In genomic region chr6:27327023-27327742, GRCh38 we compare ENCODE assay signal across 23 cellular contexts.
"Had no signal": no experiment of that assay in that cellular context is flagged by ENCODE, and none has a peak within 500 bp of the region (broad histone marks: within the 10 kb centered on the region; RNA-seq: fewer than 3 reads in every experiment).

No MANE protein-coding gene starts in this region.

- DNase-seq: cortex of kidney; effector CD8-positive, alpha-beta T cell; effector memory CD8-positive, alpha-beta T cell; endodermal cell; erythroblast; esophagus squamous epithelium; foreskin fibroblast; foreskin melanocyte; gastrocnemius medialis; glutamatergic neuron; head of caudate nucleus; heart right ventricle; hippocampal formation; left cardiac atrium; left lung; left ventricle myocardium superior; lower lobe of right lung; mesenchymal stem cell; mucosa of descending colon; naive B cell; naive thymus-derived CD8-positive, alpha-beta T cell had no signal

- H3K27ac Mint-ChIP-seq: dendritic cell treated with granulocyte-macrophage colony-stimulating factor and Interleukin-4, amounts not matched to agents 40 ng/mL and 50 ng/mL, for 4 days; effector memory CD8-positive, alpha-beta T cell; endodermal cell; mesothelial cell of epicardium; naive thymus-derived CD8-positive, alpha-beta T cell had no signal

- H3K4me3 ChIP-seq: esophagus squamous epithelium, gastrocnemius medialis, heart right ventricle, left lung, lower lobe of right lung, mucosa of descending colon had no signal

- H3K4me3 Mint-ChIP-seq: dendritic cell treated with granulocyte-macrophage colony-stimulating factor and Interleukin-4, amounts not matched to agents 40 ng/mL and 50 ng/mL, for 4 days; effector memory CD8-positive, alpha-beta T cell; endodermal cell; mesothelial cell of epicardium; naive thymus-derived CD8-positive, alpha-beta T cell had no signal

- H3K4me1 Mint-ChIP-seq: endodermal cell, mesothelial cell of epicardium, naive B cell had no signal

- H3K36me3 Mint-ChIP-seq: mesothelial cell of epicardium; naive B cell; naive thymus-derived CD8-positive, alpha-beta T cell had no signal

- H3K9me3 Mint-ChIP-seq: dendritic cell treated with granulocyte-macrophage colony-stimulating factor and Interleukin-4, amounts not matched to agents 40 ng/mL and 50 ng/mL, for 4 days; effector memory CD8-positive, alpha-beta T cell; endodermal cell; mesothelial cell of epicardium had no signal
